In genomic region chr4:1223841-1224809, GRCh38 we compare ENCODE assay signal across 25 cellular contexts. TPM values are rescaled to one million over a fixed set of nuclear protein-coding genes. Genes with fewer than 3 reads are reported as not detected.
DNase-seq lines count a peak whose midpoint lies in the region; ATAC-seq and TF ChIP-seq lines count a peak whose summit lies in the region.
"Had no signal": no experiment of that assay in that cellular context is flagged by ENCODE, and none has a peak within 500 bp of the region (broad histone marks: within the 10 kb centered on the region; RNA-seq: fewer than 3 reads in every experiment).

No MANE protein-coding gene starts in this region.

- H3K4me1 ChIP-seq in OCI-LY7 (ENCODE audit: insufficient read depth, low read length, poor library complexity, severe bottlenecking) (peaks cover 28% of the 10 kb centered on the region), endodermal cell (ENCODE audit: control insufficient read depth, insufficient read depth, low read length) (no peaks in the 10 kb centered on the region), trophoblast cell (ENCODE audit: control insufficient read depth in 1 of 2, insufficient read depth in 2 of 2, low read length in 2 of 2) (no peaks in the 10 kb centered on the region), MM.1S (ENCODE audit: low read length) (peaks cover 13% of the 10 kb centered on the region)
- H3K4me1 ChIP-seq: SJCRH30 had no signal

- H2AFZ ChIP-seq in OCI-LY7 (ENCODE audit: low read length): no peak overlapping the region
- no peak overlapping the region for H2AFZ ChIP-seq in trophoblast cell (ENCODE audit: insufficient read depth, low read length, poor library complexity)
- H2AFZ ChIP-seq in MM.1S (ENCODE audit: low read length): no peak overlapping the region

- no peak overlapping the region for H4K8ac ChIP-seq in trophoblast cell (ENCODE audit: low read depth, low read length)

- H3K27ac ChIP-seq in OCI-LY7 (ENCODE audit: low read depth, low read length, poor library complexity, severe bottlenecking) (no peak overlapping the region), endodermal cell (ENCODE audit: low read depth, low read length) (no peak overlapping the region), trophoblast cell (ENCODE audit: low read depth, low read length) (no peak overlapping the region), MM.1S (ENCODE audit: low read length) (no peak overlapping the region)
- H3K27ac ChIP-seq: HL-60, lower lobe of right lung, SJCRH30 had no signal

- TF ChIP-seq CTCF in OCI-LY7 (conservative IDR thresholded peaks at IDR 0.05; ENCODE audit: low read length): no peak
- no peak for TF ChIP-seq CTCF in endodermal cell (conservative IDR thresholded peaks at IDR 0.05)
- no peak for TF ChIP-seq CTCF in MM.1S (IDR thresholded peaks at IDR 0.05; ENCODE audit: low read length)

- H3K9me3 ChIP-seq in OCI-LY7 (ENCODE audit: low read length) (no peaks in the 10 kb centered on the region), endodermal cell (ENCODE audit: control insufficient read depth, low read length) (no peaks in the 10 kb centered on the region), trophoblast cell (ENCODE audit: insufficient read depth, low read depth, low read length) (peaks cover 10% of the 10 kb centered on the region), MM.1S (replicated peaks; ENCODE audit: insufficient read depth, low read length) (no peaks in the 10 kb centered on the region)
- H3K9me3 ChIP-seq: lower lobe of right lung, SJCRH30, uterus had no signal

- no peak overlapping the region for H3K4me3 Mint-ChIP-seq in activated naive CD4-positive, alpha-beta T cell treated with anti-CD3 and anti-CD28 coated beads, Interleukin-2, amount 50 U/mL, for 24 hours
- no peak overlapping the region for H3K4me3 Mint-ChIP-seq in endodermal cell
- H3K4me3 Mint-ChIP-seq: activated CD4-positive, alpha-beta T cell treated with anti-CD3 and anti-CD28 coated beads for 36 hours; activated naive CD8-positive, alpha-beta T cell; activated T-helper 1 cell treated with anti-CD3 and anti-CD28 coated beads, Interleukin-12 subunit alpha, Interleukin-12 subunit beta, Interleukin-2, Interleukin-4 antibody, amounts not matched to agents 30 ng/mL and 10 ng/mL and 1 ng/mL, durations not matched to agents 14 hours and 24 hours and 36 hours; stimulated activated memory B cell treated with anti-CD40 and anti-IgM and Interleukin-4, amounts not matched to agents 10 μg/mL and 1 μg/mL and 100 μg/mL, for 72 hours had no signal

- BruUV-seq in OCI-LY7 (replicated peaks; lab: Mats Ljungman, UMichigan): TSS peak; percentile 37

- H4K12ac ChIP-seq in trophoblast cell (ENCODE audit: low read depth, low read length): no peak overlapping the region

- H3K4me2 ChIP-seq in OCI-LY7 (ENCODE audit: low read length) (no peak overlapping the region), trophoblast cell (ENCODE audit: low read length) (no peak overlapping the region), MM.1S (ENCODE audit: low read depth, low read length) (no peak overlapping the region)
- H3K4me2 ChIP-seq: smooth muscle cell had no signal

- intact Hi-C loops in OCI-LY7 (cut with micrococcal nuclease; ENCODE audit: unreplicated experiment): no loop called here

- WGBS in endodermal cell (ENCODE audit: insufficient coverage in 1 of 2, insufficient read length in 1 of 2), 2 experiments: 95 to 96% methylated on average over 34 to 40 of the region's 40 CpGs
- WGBS in trophoblast cell (ENCODE audit: extremely low coverage, insufficient coverage, insufficient read length): no CpG with 5 or more reads among the region's 40 CpGs

- H3K36me3 ChIP-seq in OCI-LY7 (ENCODE audit: insufficient read depth, low read length): peaks cover 80% of the 10 kb centered on the region
- H3K36me3 ChIP-seq in endodermal cell (ENCODE audit: control insufficient read depth, insufficient read depth, low read length): peaks cover 41% of the 10 kb centered on the region
- peaks cover 80 to 87% of the 10 kb centered on the region in 2 experiments for H3K36me3 ChIP-seq in trophoblast cell (ENCODE audit: control insufficient read depth in 1 of 2, insufficient read depth in 2 of 2, low read length in 2 of 2)
- peaks cover 35% of the 10 kb centered on the region for H3K36me3 ChIP-seq in MM.1S (replicated peaks; ENCODE audit: insufficient read depth, low read length)
- H3K36me3 ChIP-seq: uterus had no signal

- POLR2A ChIA-PET in OCI-LY7 (lab: Charles Lee): no interaction called here

- peak overlapping the region; percentile 35 for H3K27ac Mint-ChIP-seq in activated naive CD4-positive, alpha-beta T cell treated with anti-CD3 and anti-CD28 coated beads, Interleukin-2, amount 50 U/mL, for 24 hours
- peak overlapping the region; percentile 7 for H3K27ac Mint-ChIP-seq in endodermal cell
- H3K27ac Mint-ChIP-seq: activated CD4-positive, alpha-beta T cell treated with anti-CD3 and anti-CD28 coated beads for 36 hours; activated naive CD8-positive, alpha-beta T cell; activated T-helper 1 cell treated with anti-CD3 and anti-CD28 coated beads, Interleukin-12 subunit alpha, Interleukin-12 subunit beta, Interleukin-2, Interleukin-4 antibody, amounts not matched to agents 30 ng/mL and 10 ng/mL and 1 ng/mL, durations not matched to agents 14 hours and 24 hours and 36 hours; stimulated activated memory B cell treated with anti-CD40 and anti-IgM and Interleukin-4, amounts not matched to agents 10 μg/mL and 1 μg/mL and 100 μg/mL, for 72 hours had no signal

- H3K23ac ChIP-seq in trophoblast cell (ENCODE audit: low read length): no peak overlapping the region

- peaks cover 13% of the 10 kb centered on the region for H3K4me1 Mint-ChIP-seq in activated naive CD4-positive, alpha-beta T cell treated with anti-CD3 and anti-CD28 coated beads, Interleukin-2, amount 50 U/mL, for 24 hours
- H3K4me1 Mint-ChIP-seq in endodermal cell: no peaks in the 10 kb centered on the region

- H3K4me3 ChIP-seq in OCI-LY7 (ENCODE audit: low read depth, low read length, poor library complexity, severe bottlenecking) (no peak overlapping the region), endodermal cell (ENCODE audit: low read length) (no peak overlapping the region), trophoblast cell (ENCODE audit: low read depth, low read length) (peak overlapping the region; percentile 2), MM.1S (ENCODE audit: low read length) (no peak overlapping the region)
- H3K4me3 ChIP-seq: lower lobe of right lung, SJCRH30, smooth muscle cell, uterus had no signal

- H3K4ac ChIP-seq in trophoblast cell (ENCODE audit: low read depth, low read length): no peak overlapping the region

- H3K9me3 Mint-ChIP-seq in activated naive CD4-positive, alpha-beta T cell treated with anti-CD3 and anti-CD28 coated beads, Interleukin-2, amount 50 U/mL, for 24 hours: no peaks in the 10 kb centered on the region
- no peaks in the 10 kb centered on the region for H3K9me3 Mint-ChIP-seq in endodermal cell
- H3K9me3 Mint-ChIP-seq: activated T-helper 1 cell treated with anti-CD3 and anti-CD28 coated beads, Interleukin-12 subunit alpha, Interleukin-12 subunit beta, Interleukin-2, Interleukin-4 antibody, amounts not matched to agents 30 ng/mL and 10 ng/mL and 1 ng/mL, durations not matched to agents 14 hours and 24 hours and 36 hours; stimulated activated memory B cell treated with anti-CD40 and anti-IgM and Interleukin-4, amounts not matched to agents 10 μg/mL and 1 μg/mL and 100 μg/mL, for 72 hours had no signal

- CTCF ChIA-PET in OCI-LY7 (lab: Charles Lee; ENCODE audit: unreplicated experiment): no interaction called here

- ATAC-seq in HG03159 (IDR thresholded peaks at IDR 0.05; ENCODE audit: unreplicated experiment) (no peak), HG02571 (IDR thresholded peaks at IDR 0.05; ENCODE audit: unreplicated experiment) (no peak)
- ATAC-seq: activated CD4-positive, alpha-beta T cell treated with anti-CD3 and anti-CD28 coated beads for 36 hours; stimulated activated memory B cell treated with anti-CD40 and anti-IgM and Interleukin-4, amounts not matched to agents 10 μg/mL and 1 μg/mL and 100 μg/mL, for 72 hours had no signal

- H3K14ac ChIP-seq in trophoblast cell (ENCODE audit: low read length): no peak overlapping the region

- peaks cover 22% of the 10 kb centered on the region for H3F3A ChIP-seq in MM.1S (ENCODE audit: insufficient read depth, low read length)

- no peaks in the 10 kb centered on the region for H4K20me1 ChIP-seq in OCI-LY7 (ENCODE audit: insufficient read depth, low read length)
- H4K20me1 ChIP-seq in MM.1S (ENCODE audit: insufficient read depth, low read length): no peaks in the 10 kb centered on the region

- H3K79me1 ChIP-seq in trophoblast cell (ENCODE audit: low read length): no peaks in the 10 kb centered on the region

- no peak overlapping the region for H2AK5ac ChIP-seq in trophoblast cell (ENCODE audit: low read length)

- H3K27me3 Mint-ChIP-seq in activated naive CD4-positive, alpha-beta T cell treated with anti-CD3 and anti-CD28 coated beads, Interleukin-2, amount 50 U/mL, for 24 hours: no peaks in the 10 kb centered on the region
- no peaks in the 10 kb centered on the region for H3K27me3 Mint-ChIP-seq in endodermal cell (ENCODE audit: insufficient read depth)
- H3K27me3 Mint-ChIP-seq: activated CD4-positive, alpha-beta T cell treated with anti-CD3 and anti-CD28 coated beads for 36 hours; activated naive CD8-positive, alpha-beta T cell; stimulated activated memory B cell treated with anti-CD40 and anti-IgM and Interleukin-4, amounts not matched to agents 10 μg/mL and 1 μg/mL and 100 μg/mL, for 72 hours had no signal

- H2BK12ac ChIP-seq in trophoblast cell (ENCODE audit: low read length): no peak overlapping the region

- H3K36me3 Mint-ChIP-seq in activated naive CD4-positive, alpha-beta T cell treated with anti-CD3 and anti-CD28 coated beads, Interleukin-2, amount 50 U/mL, for 24 hours: peaks cover 13% of the 10 kb centered on the region
- peaks cover 51% of the 10 kb centered on the region for H3K36me3 Mint-ChIP-seq in endodermal cell (ENCODE audit: low read depth)

- H3K9ac ChIP-seq in endodermal cell (ENCODE audit: extremely low read depth, low read length, poor library complexity, severe bottlenecking) (no peak overlapping the region), trophoblast cell (ENCODE audit: low read length) (no peak overlapping the region), MM.1S (ENCODE audit: low read length) (no peak overlapping the region)

- DNase-seq in activated naive CD4-positive, alpha-beta T cell treated with Interleukin-2 at 50 U/mL for 16 hours: no peak
- DNase-seq in OCI-LY7 (ENCODE audit: low spot score) (no peak), endodermal cell (no peak), trophoblast cell (no peak), MM.1S (no peak)
- DNase-seq: activated CD4-positive, alpha-beta T cell treated with anti-CD3 and anti-CD28 coated beads for 36 hours; AML-193; COR-L47; DMS79 treated with DMSO at 0.1 percent for 48 hours; head of caudate nucleus; kidney glomerular epithelial cell; lower lobe of right lung; NCI-H1092; NCI-H2081 treated with DMSO at 0.1 percent for 48 hours; NCI-H446 treated with DMSO at 0.1 percent for 48 hours; SJCRH30; uterus had no signal

- no peaks in the 10 kb centered on the region for H3K27me3 ChIP-seq in endodermal cell (ENCODE audit: control insufficient read depth, insufficient read depth, low read length, poor library complexity, severe bottlenecking)
- H3K27me3 ChIP-seq in trophoblast cell (ENCODE audit: insufficient read depth, low read length): no peaks in the 10 kb centered on the region
- no peaks in the 10 kb centered on the region for H3K27me3 ChIP-seq in MM.1S (replicated peaks; ENCODE audit: insufficient read depth, low read length)
- H3K27me3 ChIP-seq: SJCRH30, uterus had no signal

- H3K18ac ChIP-seq in trophoblast cell (ENCODE audit: low read length): no peak overlapping the region

- no peak overlapping the region for H2BK120ac ChIP-seq in trophoblast cell (ENCODE audit: insufficient read depth, low read length, poor library complexity)

- no peak overlapping the region for H2BK5ac ChIP-seq in trophoblast cell (ENCODE audit: low read depth, low read length, poor library complexity)

- no peak overlapping the region for H4K91ac ChIP-seq in trophoblast cell (ENCODE audit: low read depth, low read length)

- H3K79me2 ChIP-seq in OCI-LY7 (ENCODE audit: insufficient read depth, low read depth, low read length): peaks cover 6% of the 10 kb centered on the region; the same call in 1 of the 2 replicates
- no peaks in the 10 kb centered on the region for H3K79me2 ChIP-seq in trophoblast cell (ENCODE audit: control insufficient read depth, insufficient read depth, low read length, poor library complexity)
- peaks cover 29% of the 10 kb centered on the region for H3K79me2 ChIP-seq in MM.1S (ENCODE audit: low read length)

- H3K9me2 ChIP-seq in OCI-LY7 (ENCODE audit: insufficient read depth, low read length) (no peaks in the 10 kb centered on the region), MM.1S (replicated peaks; ENCODE audit: insufficient read depth, low read length) (no peaks in the 10 kb centered on the region)

RNA-seq across cellular contexts. Expression of gene CTBP1, which starts 24.8 kb away (rescaled TPM):
- total RNA-seq in OCI-LY7 (2014; rRNA removed; shearing (Covaris generic)): 286 and 311 TPM in 2 replicates
- total RNA-seq in OCI-LY7 (2022) (228 and 238 TPM in 2 replicates), endodermal cell (100 to 1,000 TPM; 181 to 189 TPM)
- polyA plus RNA-seq in endodermal cell (2013, experiment 1 of 2): 145 TPM
- 147 TPM for polyA plus RNA-seq in endodermal cell (2013, experiment 2 of 2)
- 76.4 and 79.7 TPM in 2 replicates for polyA plus RNA-seq in trophoblast cell (2013)

RNA-seq across cellular contexts. Expression of gene SPON2, which starts 51.7 kb away (rescaled TPM):
- total RNA-seq in OCI-LY7 (2014; rRNA removed; shearing (Covaris generic)): 4.7 and 8.4 TPM in 2 replicates
- total RNA-seq in OCI-LY7 (2022) (33.3 and 35.3 TPM in 2 replicates), endodermal cell (1 to 10 TPM; 1.4 to 2.6 TPM)
- 8.4 TPM for polyA plus RNA-seq in endodermal cell (2013, experiment 1 of 2)
- polyA plus RNA-seq in endodermal cell (2013, experiment 2 of 2): 5.3 TPM
- polyA plus RNA-seq in trophoblast cell (2013): 13.7 TPM in 2 replicates
